8 cellular contexts compared by ENCODE assay signal in the genomic region with DNA sequence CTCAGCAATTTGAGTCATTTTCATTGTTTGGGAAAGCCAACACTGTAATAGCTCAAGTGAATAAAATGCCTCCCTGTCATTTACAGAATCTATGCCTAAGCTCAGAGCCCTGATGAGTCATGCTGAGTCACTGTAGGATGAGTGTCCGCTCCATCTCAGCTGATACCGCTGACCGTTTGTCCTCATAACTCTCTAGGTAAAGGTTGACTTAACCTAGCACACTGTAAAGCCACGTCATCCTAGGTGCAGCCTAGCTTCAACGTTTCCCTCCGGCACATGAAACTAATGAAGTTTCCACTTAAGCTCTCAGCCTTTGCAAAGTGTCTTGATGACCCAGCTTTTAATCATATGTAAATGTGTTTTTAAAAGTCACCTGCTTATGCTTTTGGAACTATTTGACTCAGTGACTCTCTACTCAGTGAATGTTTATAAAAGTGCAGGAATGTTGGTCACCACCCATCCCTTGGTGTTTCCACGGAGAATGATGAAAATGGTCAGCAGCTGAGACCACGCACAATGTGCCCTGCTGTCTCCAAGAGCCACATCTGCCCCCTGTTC.
DNase-seq lines count a peak whose midpoint lies in the region; ATAC-seq, FAIRE-seq and TF ChIP-seq lines count a peak whose summit lies in the region.

No MANE protein-coding gene starts in this region.

- H3K27me3 ChIP-seq in astrocyte (ENCODE audit: insufficient read depth, low read length) (no peaks in the 10 kb centered on the region), WERI-Rb-1 (ENCODE audit: insufficient read depth, low read depth, severe bottlenecking) (no peaks in the 10 kb centered on the region)

- no peaks in the 10 kb centered on the region for H3K9me3 ChIP-seq in astrocyte (ENCODE audit: insufficient read depth, low read depth, low read length)
- no peaks in the 10 kb centered on the region for H3K9me3 ChIP-seq in mesodermal cell (ENCODE audit: control insufficient read depth, low read length)
- no peaks in the 10 kb centered on the region for H3K9me3 ChIP-seq in WERI-Rb-1 (ENCODE audit: severe bottlenecking)

- no peak for TF ChIP-seq RAD21 in Ishikawa (IDR thresholded peaks at IDR 0.05; ENCODE audit: low read depth)

- no peak for TF ChIP-seq CTCF in astrocyte (IDR thresholded peaks at IDR 0.05; ENCODE audit: insufficient read depth, low read depth, low read length)
- TF ChIP-seq CTCF in mesothelial cell of epicardium (IDR thresholded peaks at IDR 0.05; ENCODE audit: unreplicated experiment) = no peak
- TF ChIP-seq CTCF in WERI-Rb-1 (IDR thresholded peaks at IDR 0.05; ENCODE audit: low read depth, low read length) = no peak

- peak overlapping the region; percentile 66 for H3K4me3 Mint-ChIP-seq in astrocyte (ENCODE audit: unreplicated experiment)
- H3K4me3 Mint-ChIP-seq in activated T-cell treated with anti-CD3 and anti-CD28 coated beads, Interleukin-2, amount 50 U/mL, for 4 hours = no peak overlapping the region
- no peak overlapping the region for H3K4me3 Mint-ChIP-seq in mesothelial cell of epicardium

- peaks cover 15% of the 10 kb centered on the region for H3K4me1 ChIP-seq in astrocyte (ENCODE audit: insufficient read depth, low read length)
- H3K4me1 ChIP-seq in mesodermal cell (ENCODE audit: control insufficient read depth, insufficient read depth, low read length, poor library complexity, severe bottlenecking) = peaks cover 7% of the 10 kb centered on the region

- H3K79me2 ChIP-seq in astrocyte (ENCODE audit: insufficient read depth, low read length) = no peaks in the 10 kb centered on the region

- peak; percentile 62; the same call in 1 of the 2 replicates for TF ChIP-seq EP300 in Ishikawa (IDR thresholded peaks at IDR 0.05; ENCODE audit: borderline replicate concordance)

- DNase-seq in GM12892 (ENCODE audit: insufficient read length) (no peak), astrocyte (ENCODE audit: low read depth) (peak; percentile 97), UCSD-AML1 (lab: John Stamatoyannopoulos, UW; ENCODE audit: unreplicated experiment) (no peak), mesothelial cell of epicardium (ENCODE audit: low spot score in 2 of 2, unreplicated experiment in 2 of 2) (no peak), WERI-Rb-1 (no peak)
- no peak for DNase-seq in activated T-cell treated with anti-CD3 and anti-CD28 coated beads, Interleukin-2, amount 50 U/mL, for 4 hours

- WGBS in mesodermal cell (ENCODE audit: insufficient coverage in 2 of 2), 2 experiments = 42 to 58% methylated on average over 7 of the region's 8 CpGs

- FAIRE-seq in GM12892 (lab: Jason Lieb, UNC) (peak; percentile 40), astrocyte (lab: Jason Lieb, UNC) (peak; percentile 100)

- peak overlapping the region; percentile 67 for H3K4me2 ChIP-seq in astrocyte (ENCODE audit: low read length)

- H3K4me1 Mint-ChIP-seq in astrocyte (ENCODE audit: low read depth, unreplicated experiment) (peaks cover 13% of the 10 kb centered on the region), mesothelial cell of epicardium (peaks cover 4% of the 10 kb centered on the region)
- no peaks in the 10 kb centered on the region for H3K4me1 Mint-ChIP-seq in activated T-cell treated with anti-CD3 and anti-CD28 coated beads, Interleukin-2, amount 50 U/mL, for 4 hours (ENCODE audit: low read depth)

- H3K27ac Mint-ChIP-seq in astrocyte (ENCODE audit: unreplicated experiment) = peak overlapping the region; percentile 78
- H3K27ac Mint-ChIP-seq in mesothelial cell of epicardium = no peak overlapping the region

- H3K36me3 ChIP-seq in astrocyte (ENCODE audit: insufficient read depth, low read length) (no peaks in the 10 kb centered on the region), mesodermal cell (ENCODE audit: control insufficient read depth, insufficient read depth, low read length) (no peaks in the 10 kb centered on the region), WERI-Rb-1 (no peaks in the 10 kb centered on the region)

- H3K27ac ChIP-seq in astrocyte (ENCODE audit: low read depth, low read length) = peak overlapping the region; percentile 30
- H3K27ac ChIP-seq in mesodermal cell (ENCODE audit: low read depth, low read length, severe bottlenecking) = peak overlapping the region; percentile 3
- H3K27ac ChIP-seq in WERI-Rb-1 = no peak overlapping the region

- peak overlapping the region; percentile 18 for H3K9ac ChIP-seq in astrocyte (ENCODE audit: low read length)

- H3K36me3 Mint-ChIP-seq in astrocyte (ENCODE audit: low read depth, unreplicated experiment) = no peaks in the 10 kb centered on the region
- no peaks in the 10 kb centered on the region for H3K36me3 Mint-ChIP-seq in activated T-cell treated with anti-CD3 and anti-CD28 coated beads, Interleukin-2, amount 50 U/mL, for 4 hours (ENCODE audit: insufficient read depth)
- H3K36me3 Mint-ChIP-seq in mesothelial cell of epicardium = no peaks in the 10 kb centered on the region

- peak overlapping the region; percentile 11 for H2AFZ ChIP-seq in astrocyte (ENCODE audit: low read depth, low read length)

- H3K4me3 ChIP-seq in astrocyte (ENCODE audit: insufficient read depth, low read depth, low read length) = no peak overlapping the region
- no peak overlapping the region for H3K4me3 ChIP-seq in mesodermal cell (ENCODE audit: extremely low read depth, insufficient read depth, low read length, poor library complexity, severe bottlenecking)
- H3K4me3 ChIP-seq in WERI-Rb-1 (ENCODE audit: low read depth, low read length) = no peak overlapping the region

- H3K27me3 Mint-ChIP-seq in astrocyte (ENCODE audit: low read depth, unreplicated experiment) = no peaks in the 10 kb centered on the region
- H3K27me3 Mint-ChIP-seq in activated T-cell treated with anti-CD3 and anti-CD28 coated beads, Interleukin-2, amount 50 U/mL, for 4 hours (ENCODE audit: low read depth) = peaks cover 2% of the 10 kb centered on the region
- no peaks in the 10 kb centered on the region for H3K27me3 Mint-ChIP-seq in mesothelial cell of epicardium (ENCODE audit: low read depth)

- no peak for TF ChIP-seq POLR2A in GM12892 (IDR thresholded peaks at IDR 0.05; ENCODE audit: low read depth, low read length)

- H4K20me1 ChIP-seq in astrocyte (ENCODE audit: insufficient read depth, low read length) = no peaks in the 10 kb centered on the region

- no peak for ATAC-seq in activated T-cell treated with anti-CD3 and anti-CD28 coated beads, Interleukin-2, amount 50 U/mL, for 4 hours

- no peaks in the 10 kb centered on the region for H3K9me3 Mint-ChIP-seq in astrocyte (ENCODE audit: unreplicated experiment)
- H3K9me3 Mint-ChIP-seq in activated T-cell treated with anti-CD3 and anti-CD28 coated beads, Interleukin-2, amount 50 U/mL, for 4 hours = peaks cover 6% of the 10 kb centered on the region
- H3K9me3 Mint-ChIP-seq in mesothelial cell of epicardium = peaks cover 8% of the 10 kb centered on the region

TF ChIP-seq in Ishikawa, 13 proteins besides CTCF, POLR2A, EP300 and RAD21:
- TF ChIP-seq TEAD4 (IDR thresholded peaks at IDR 0.05) (peak; percentile 62), CEBPB (IDR thresholded peaks at IDR 0.05) (0 out of 2 replicates have a peak, but pooled peaks have one; percentile 2), CREB1 (IDR thresholded peaks at IDR 0.05; ENCODE audit: low read depth) (peak; percentile 30; the same call in 1 of the 2 replicates), TCF12 (IDR thresholded peaks at IDR 0.05; ENCODE audit: low read depth) (peak; percentile 37; the same call in 1 of the 2 replicates), TAF1 (IDR thresholded peaks at IDR 0.05; ENCODE audit: low read depth) (no peak)
- TF ChIP-seq, protein P1, sequence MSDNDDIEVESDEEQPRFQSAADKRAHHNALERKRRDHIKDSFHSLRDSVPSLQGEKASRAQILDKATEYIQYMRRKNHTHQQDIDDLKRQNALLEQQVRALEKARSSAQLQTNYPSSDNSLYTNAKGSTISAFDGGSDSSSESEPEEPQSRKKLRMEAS (IDR thresholded peaks at IDR 0.05) = peak; percentile 35; the same call in 1 of the 2 replicates
